Comparison of ENCODE assay signal across 1 cellular context in genomic region chr18:57856707-57857280, GRCh38.
TF ChIP-seq lines count a peak whose summit lies in the region.

No MANE protein-coding gene starts in this region.

TF ChIP-seq in GM23338, 12 proteins besides CTCF, POLR2A, EP300 and RAD21 (continued from another document):
- TF ChIP-seq ZNF462 (CRISPR knock-in tag; IDR thresholded peaks at IDR 0.05) (no peak), CREB1 (CRISPR knock-in tag; IDR thresholded peaks at IDR 0.05; ENCODE audit: low read depth) (no peak), NANOG (IDR thresholded peaks at IDR 0.05; ENCODE audit: borderline replicate concordance) (no peak), POLR2AphosphoS5 (IDR thresholded peaks at IDR 0.05; ENCODE audit: low read depth) (no peak)
